ENCODE assay signal across 1 cellular context in the genomic region with DNA sequence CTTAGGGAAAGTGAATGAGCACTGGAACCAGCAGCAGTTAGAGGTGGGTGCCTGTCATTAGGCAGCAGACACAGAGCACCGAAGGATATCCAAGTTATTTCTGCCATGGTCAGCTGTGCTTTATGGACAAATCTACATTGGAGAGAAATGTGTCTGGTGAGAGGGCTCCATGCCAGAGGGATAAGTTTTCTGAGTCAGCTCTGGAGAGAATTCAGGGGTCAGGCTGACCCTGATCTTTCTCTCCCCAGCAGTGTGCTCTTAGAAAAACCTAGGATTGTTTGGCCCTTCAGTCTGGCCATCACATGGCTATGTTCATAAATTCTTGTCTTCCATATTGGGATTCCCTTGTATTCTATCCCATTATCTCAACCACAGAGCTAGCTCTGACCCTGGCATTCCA.
TF ChIP-seq lines count a peak whose summit lies in the region.

No MANE protein-coding gene starts in this region.

TF ChIP-seq in GM23338, 12 proteins besides CTCF, POLR2A, EP300 and RAD21 (continued from another document):
- TF ChIP-seq ZNF462 (CRISPR knock-in tag; IDR thresholded peaks at IDR 0.05) (no peak), JUNB (IDR thresholded peaks at IDR 0.05; ENCODE audit: unreplicated experiment) (no peak), NANOG (IDR thresholded peaks at IDR 0.05; ENCODE audit: borderline replicate concordance) (no peak), STAT1 (IDR thresholded peaks at IDR 0.05; ENCODE audit: unreplicated experiment) (no peak), ZNF331 (CRISPR knock-in tag; IDR thresholded peaks at IDR 0.05; ENCODE audit: low read depth) (no peak), CREB1 (CRISPR knock-in tag; IDR thresholded peaks at IDR 0.05; ENCODE audit: low read depth) (no peak), EZH2 (IDR thresholded peaks at IDR 0.05; ENCODE audit: low read depth, unreplicated experiment) (no peak), POLR2AphosphoS5 (IDR thresholded peaks at IDR 0.05; ENCODE audit: low read depth) (no peak), ZNF114 (CRISPR knock-in tag; IDR thresholded peaks at IDR 0.05) (no peak), ETS1 (IDR thresholded peaks at IDR 0.05) (no peak), EZH2phosphoT487 (IDR thresholded peaks at IDR 0.05; ENCODE audit: unreplicated experiment) (no peak)
